Comparison of ENCODE assay signal across 21 cellular contexts in the genomic region with DNA sequence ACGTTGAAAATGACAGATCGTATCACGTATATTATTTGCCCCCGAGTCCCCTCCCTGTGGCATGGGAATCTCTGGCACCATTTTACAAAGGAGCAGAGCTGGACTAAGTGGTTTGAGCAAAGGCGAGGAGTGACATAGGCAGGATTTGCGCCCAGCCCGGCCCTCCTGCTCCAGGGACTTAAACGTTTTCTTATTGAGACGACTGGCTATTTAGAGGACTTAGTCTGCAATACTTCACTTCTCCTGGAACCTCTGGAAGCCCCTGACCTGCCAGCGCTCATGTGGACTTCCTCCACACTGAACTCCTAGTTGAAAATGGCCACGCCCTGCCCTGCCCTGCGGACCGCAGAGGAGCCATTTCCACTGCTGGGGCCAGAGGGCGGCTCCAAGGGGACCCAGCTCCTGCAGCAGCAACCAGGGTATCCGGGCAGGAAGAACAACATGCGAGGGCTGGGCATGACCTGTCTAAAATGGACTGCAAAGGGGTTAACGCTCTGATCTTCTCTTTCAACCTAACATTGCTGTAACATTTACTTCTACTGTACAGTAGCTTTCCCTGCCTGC.
"Had no signal": no experiment of that assay in that cellular context is flagged by ENCODE, and none has a peak within 500 bp of the region (broad histone marks: within the 10 kb centered on the region; RNA-seq: fewer than 3 reads in every experiment).

No MANE protein-coding gene starts in this region.

- FAIRE-seq: colon, kidney had no signal

- H3K27me3 Mint-ChIP-seq: stimulated activated naive B cell treated with anti-CD40 and anti-IgM and Interleukin-4, amounts not matched to agents 10 μg/mL and 1 μg/mL and 100 μg/mL, for 72 hours; stimulated activated naive CD8-positive, alpha-beta T cell treated with anti-CD3 and anti-CD28 coated beads, Interleukin-15, Interleukin-2, amounts not matched to agents 100 ng/mL and 50 ng/mL, for 24 hours had no signal

- H3K4me3 ChIP-seq: dorsolateral prefrontal cortex, left lung, ovary, psoas muscle, skin epidermis, thoracic aorta, transverse colon, vagina had no signal

- H3K36me3 Mint-ChIP-seq: natural killer cell; stimulated activated naive B cell treated with anti-CD40 and anti-IgM and Interleukin-4, amounts not matched to agents 10 μg/mL and 1 μg/mL and 100 μg/mL, for 72 hours had no signal

- H3K4me1 ChIP-seq: left lung, psoas muscle, transverse colon, vagina had no signal

- H3K27ac Mint-ChIP-seq: natural killer cell; stimulated activated naive B cell treated with anti-CD40 and anti-IgM and Interleukin-4, amounts not matched to agents 10 μg/mL and 1 μg/mL and 100 μg/mL, for 72 hours; stimulated activated naive CD8-positive, alpha-beta T cell treated with anti-CD3 and anti-CD28 coated beads, Interleukin-15, Interleukin-2, amounts not matched to agents 100 ng/mL and 50 ng/mL, for 24 hours had no signal

- H3K4me1 Mint-ChIP-seq: natural killer cell; stimulated activated naive B cell treated with anti-CD40 and anti-IgM and Interleukin-4, amounts not matched to agents 10 μg/mL and 1 μg/mL and 100 μg/mL, for 72 hours had no signal

- H3K27me3 ChIP-seq: dorsolateral prefrontal cortex, left lung, ovary, transverse colon, vagina had no signal

- H3K4me3 Mint-ChIP-seq: natural killer cell; stimulated activated naive B cell treated with anti-CD40 and anti-IgM and Interleukin-4, amounts not matched to agents 10 μg/mL and 1 μg/mL and 100 μg/mL, for 72 hours; stimulated activated naive CD8-positive, alpha-beta T cell treated with anti-CD3 and anti-CD28 coated beads, Interleukin-15, Interleukin-2, amounts not matched to agents 100 ng/mL and 50 ng/mL, for 24 hours had no signal

- H3K27ac ChIP-seq: dorsolateral prefrontal cortex, left lung, ovary, psoas muscle, skin epidermis, thoracic aorta, transverse colon, vagina had no signal

- ATAC-seq: left lung; natural killer cell; psoas muscle; right cardiac atrium; stimulated activated naive B cell treated with anti-CD40 and anti-IgM and Interleukin-4, amounts not matched to agents 10 μg/mL and 1 μg/mL and 100 μg/mL, for 72 hours had no signal

- DNase-seq: dorsolateral prefrontal cortex; effector CD4-positive, alpha-beta T cell; kidney; mammary epithelial cell; mesendoderm; midbrain; natural killer cell; occipital lobe; ovary; psoas muscle; right cardiac atrium; stimulated activated CD4-positive, alpha-beta T cell treated with anti-CD3 and anti-CD28 coated beads, Interleukin-15, amount 100 ng/mL, for 24 hours; stimulated activated CD4-positive, alpha-beta T cell treated with anti-CD3 and anti-CD28 coated beads, Interleukin-2, amount 100 ng/mL, for 48 hours; stimulated activated naive B cell treated with anti-CD40 and anti-IgM and Interleukin-4, amounts not matched to agents 10 μg/mL and 1 μg/mL and 100 μg/mL, for 72 hours; transverse colon had no signal

- H3K9me3 ChIP-seq: ovary, thoracic aorta, transverse colon, vagina had no signal

- H3K36me3 ChIP-seq: left lung, ovary, thoracic aorta, transverse colon, vagina had no signal
